7 cellular contexts compared by ENCODE assay signal in genomic region chr17:7437369-7437863, GRCh38. TPM values are rescaled to one million over a fixed set of nuclear protein-coding genes. Genes with fewer than 3 reads are reported as not detected.
DNase-seq lines count a peak whose midpoint lies in the region; TF ChIP-seq lines count a peak whose summit lies in the region.
"Had no signal": no experiment of that assay in that cellular context is flagged by ENCODE, and none has a peak within 500 bp of the region (broad histone marks: within the 10 kb centered on the region; RNA-seq: fewer than 3 reads in every experiment).

No MANE protein-coding gene starts in this region.

- H3K36me3 ChIP-seq in WERI-Rb-1 (no peaks in the 10 kb centered on the region), kidney epithelial cell (ENCODE audit: control insufficient read depth, insufficient read depth, low read length) (no peaks in the 10 kb centered on the region)

- no peaks in the 10 kb centered on the region for H3K9me3 ChIP-seq in WERI-Rb-1 (ENCODE audit: severe bottlenecking)

- H3K27me3 ChIP-seq in WERI-Rb-1 (ENCODE audit: insufficient read depth, low read depth, severe bottlenecking): peaks cover 12% of the 10 kb centered on the region
- H3K27me3 ChIP-seq in kidney epithelial cell (ENCODE audit: control insufficient read depth, insufficient read depth, low read length): peaks cover 2% of the 10 kb centered on the region

- H3K27ac ChIP-seq in WERI-Rb-1: no peak overlapping the region

- DNase-seq in AG10803 (ENCODE audit: low read depth): no peak
- no peak for DNase-seq in WERI-Rb-1
- no peak for DNase-seq in kidney epithelial cell (ENCODE audit: low read depth)
- no peak for DNase-seq in NCI-H1092 (lab: John Stamatoyannopoulos, UW)
- DNase-seq in mesenteric fat pad (ENCODE audit: low spot score): no peak
- DNase-seq in Ammon's horn (ENCODE audit: low spot score): no peak

- TF ChIP-seq CTCF in AG10803 (conservative IDR thresholded peaks at IDR 0.05; ENCODE audit: low read length): no peak
- no peak for TF ChIP-seq CTCF in WERI-Rb-1 (IDR thresholded peaks at IDR 0.05; ENCODE audit: low read depth, low read length)
- no peak for TF ChIP-seq CTCF in kidney epithelial cell (IDR thresholded peaks at IDR 0.05; ENCODE audit: insufficient read depth, low read length, poor library complexity, severe bottlenecking)

- H3K4me3 ChIP-seq in AG10803 (ENCODE audit: low read length) (peak overlapping the region; percentile 44), WERI-Rb-1 (ENCODE audit: low read depth, low read length) (peak overlapping the region; percentile 47), kidney epithelial cell (ENCODE audit: low read depth, low read length) (peak overlapping the region; percentile 28)

RNA-seq across cellular contexts. Expression of gene FGF11, which starts 1.9 kb away (rescaled TPM):
- total RNA-seq in kidney epithelial cell (1.5 and 1.8 TPM in 2 replicates), mesenteric fat pad (2.4 TPM)

RNA-seq across cellular contexts. Expression of gene TMEM102, which starts 2.2 kb away (rescaled TPM):
- total RNA-seq in kidney epithelial cell (31.7 and 34.9 TPM in 2 replicates), mesenteric fat pad (3.2 TPM)

RNA-seq across cellular contexts. Expression of gene CHRNB1, which starts 7.4 kb away (rescaled TPM):
- 19.0 and 21.6 TPM in 2 replicates for total RNA-seq in kidney epithelial cell
- 6.8 TPM for total RNA-seq in mesenteric fat pad

RNA-seq across cellular contexts. Expression of gene SPEM3, which starts 8.8 kb away (rescaled TPM):
- total RNA-seq in kidney epithelial cell (not detected in 2 replicates), mesenteric fat pad (not detected)
- total RNA-seq: NCI-H460 had no signal

RNA-seq across cellular contexts. Expression of gene SPEM2, which starts 12.0 kb away (rescaled TPM):
- total RNA-seq in kidney epithelial cell (not detected in 2 replicates), mesenteric fat pad (not detected)
- total RNA-seq: NCI-H460 had no signal
